In the genomic region with DNA sequence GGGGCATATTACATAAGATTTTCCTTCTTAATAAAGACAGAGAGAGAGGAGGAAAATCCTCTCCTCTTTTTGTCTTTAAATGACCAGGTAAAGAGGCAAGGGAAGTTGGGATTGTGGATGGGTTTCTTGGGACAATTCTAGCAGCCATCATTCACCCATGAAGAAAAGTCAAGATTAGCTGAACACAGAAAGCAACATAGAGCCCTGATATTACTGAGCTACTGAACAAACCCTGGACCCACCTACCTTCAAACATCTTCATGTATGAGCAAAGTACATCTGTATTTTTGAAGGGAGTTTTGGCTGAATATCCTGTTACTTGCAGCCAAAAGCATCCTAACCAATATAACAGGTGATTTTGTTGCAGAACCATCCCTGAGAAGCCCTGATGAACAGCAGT, we compare ENCODE assay signal across 1 cellular context.
TF ChIP-seq lines count a peak whose summit lies in the region.

No MANE protein-coding gene starts in this region.

TF ChIP-seq in liver, 16 proteins besides CTCF, POLR2A, EP300 and RAD21 (continued from another document):
- TF ChIP-seq GABPA (IDR thresholded peaks at IDR 0.05 in 1 of 2, conservative IDR thresholded peaks at IDR 0.05 in 1 of 2), result no peak
- TF ChIP-seq YY1 (IDR thresholded peaks at IDR 0.05), result no peak
- TF ChIP-seq HNF4G (IDR thresholded peaks at IDR 0.05), result no peak
- TF ChIP-seq, protein P1, sequence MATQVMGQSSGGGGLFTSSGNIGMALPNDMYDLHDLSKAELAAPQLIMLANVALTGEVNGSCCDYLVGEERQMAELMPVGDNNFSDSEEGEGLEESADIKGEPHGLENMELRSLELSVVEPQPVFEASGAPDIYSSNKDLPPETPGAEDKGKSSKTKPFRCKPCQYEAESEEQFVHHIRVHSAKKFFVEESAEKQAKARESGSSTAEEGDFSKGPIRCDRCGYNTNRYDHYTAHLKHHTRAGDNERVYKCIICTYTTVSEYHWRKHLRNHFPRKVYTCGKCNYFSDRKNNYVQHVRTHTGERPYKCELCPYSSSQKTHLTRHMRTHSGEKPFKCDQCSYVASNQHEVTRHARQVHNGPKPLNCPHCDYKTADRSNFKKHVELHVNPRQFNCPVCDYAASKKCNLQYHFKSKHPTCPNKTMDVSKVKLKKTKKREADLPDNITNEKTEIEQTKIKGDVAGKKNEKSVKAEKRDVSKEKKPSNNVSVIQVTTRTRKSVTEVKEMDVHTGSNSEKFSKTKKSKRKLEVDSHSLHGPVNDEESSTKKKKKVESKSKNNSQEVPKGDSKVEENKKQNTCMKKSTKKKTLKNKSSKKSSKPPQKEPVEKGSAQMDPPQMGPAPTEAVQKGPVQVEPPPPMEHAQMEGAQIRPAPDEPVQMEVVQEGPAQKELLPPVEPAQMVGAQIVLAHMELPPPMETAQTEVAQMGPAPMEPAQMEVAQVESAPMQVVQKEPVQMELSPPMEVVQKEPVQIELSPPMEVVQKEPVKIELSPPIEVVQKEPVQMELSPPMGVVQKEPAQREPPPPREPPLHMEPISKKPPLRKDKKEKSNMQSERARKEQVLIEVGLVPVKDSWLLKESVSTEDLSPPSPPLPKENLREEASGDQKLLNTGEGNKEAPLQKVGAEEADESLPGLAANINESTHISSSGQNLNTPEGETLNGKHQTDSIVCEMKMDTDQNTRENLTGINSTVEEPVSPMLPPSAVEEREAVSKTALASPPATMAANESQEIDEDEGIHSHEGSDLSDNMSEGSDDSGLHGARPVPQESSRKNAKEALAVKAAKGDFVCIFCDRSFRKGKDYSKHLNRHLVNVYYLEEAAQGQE (IDR thresholded peaks at IDR 0.05), result no peak
- TF ChIP-seq, protein P2, sequence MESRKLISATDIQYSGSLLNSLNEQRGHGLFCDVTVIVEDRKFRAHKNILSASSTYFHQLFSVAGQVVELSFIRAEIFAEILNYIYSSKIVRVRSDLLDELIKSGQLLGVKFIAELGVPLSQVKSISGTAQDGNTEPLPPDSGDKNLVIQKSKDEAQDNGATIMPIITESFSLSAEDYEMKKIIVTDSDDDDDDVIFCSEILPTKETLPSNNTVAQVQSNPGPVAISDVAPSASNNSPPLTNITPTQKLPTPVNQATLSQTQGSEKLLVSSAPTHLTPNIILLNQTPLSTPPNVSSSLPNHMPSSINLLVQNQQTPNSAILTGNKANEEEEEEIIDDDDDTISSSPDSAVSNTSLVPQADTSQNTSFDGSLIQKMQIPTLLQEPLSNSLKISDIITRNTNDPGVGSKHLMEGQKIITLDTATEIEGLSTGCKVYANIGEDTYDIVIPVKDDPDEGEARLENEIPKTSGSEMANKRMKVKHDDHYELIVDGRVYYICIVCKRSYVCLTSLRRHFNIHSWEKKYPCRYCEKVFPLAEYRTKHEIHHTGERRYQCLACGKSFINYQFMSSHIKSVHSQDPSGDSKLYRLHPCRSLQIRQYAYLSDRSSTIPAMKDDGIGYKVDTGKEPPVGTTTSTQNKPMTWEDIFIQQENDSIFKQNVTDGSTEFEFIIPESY (IDR thresholded peaks at IDR 0.05), result no peak
